ENCODE assay signal across 1 cellular context in genomic region chr20:44457016-44457415, GRCh38.
TF ChIP-seq lines count a peak whose summit lies in the region.

No MANE protein-coding gene starts in this region.

TF ChIP-seq in K562, 482 proteins besides CTCF, POLR2A, EP300 and RAD21 (continued from another document):
- TF ChIP-seq, protein P1, sequence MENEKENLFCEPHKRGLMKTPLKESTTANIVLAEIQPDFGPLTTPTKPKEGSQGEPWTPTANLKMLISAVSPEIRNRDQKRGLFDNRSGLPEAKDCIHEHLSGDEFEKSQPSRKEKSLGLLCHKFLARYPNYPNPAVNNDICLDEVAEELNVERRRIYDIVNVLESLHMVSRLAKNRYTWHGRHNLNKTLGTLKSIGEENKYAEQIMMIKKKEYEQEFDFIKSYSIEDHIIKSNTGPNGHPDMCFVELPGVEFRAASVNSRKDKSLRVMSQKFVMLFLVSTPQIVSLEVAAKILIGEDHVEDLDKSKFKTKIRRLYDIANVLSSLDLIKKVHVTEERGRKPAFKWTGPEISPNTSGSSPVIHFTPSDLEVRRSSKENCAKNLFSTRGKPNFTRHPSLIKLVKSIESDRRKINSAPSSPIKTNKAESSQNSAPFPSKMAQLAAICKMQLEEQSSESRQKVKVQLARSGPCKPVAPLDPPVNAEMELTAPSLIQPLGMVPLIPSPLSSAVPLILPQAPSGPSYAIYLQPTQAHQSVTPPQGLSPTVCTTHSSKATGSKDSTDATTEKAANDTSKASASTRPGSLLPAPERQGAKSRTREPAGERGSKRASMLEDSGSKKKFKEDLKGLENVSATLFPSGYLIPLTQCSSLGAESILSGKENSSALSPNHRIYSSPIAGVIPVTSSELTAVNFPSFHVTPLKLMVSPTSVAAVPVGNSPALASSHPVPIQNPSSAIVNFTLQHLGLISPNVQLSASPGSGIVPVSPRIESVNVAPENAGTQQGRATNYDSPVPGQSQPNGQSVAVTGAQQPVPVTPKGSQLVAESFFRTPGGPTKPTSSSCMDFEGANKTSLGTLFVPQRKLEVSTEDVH (IDR thresholded peaks at IDR 0.05; ENCODE audit: low read depth, partially characterized antibody): no peak
- TF ChIP-seq, protein P2, sequence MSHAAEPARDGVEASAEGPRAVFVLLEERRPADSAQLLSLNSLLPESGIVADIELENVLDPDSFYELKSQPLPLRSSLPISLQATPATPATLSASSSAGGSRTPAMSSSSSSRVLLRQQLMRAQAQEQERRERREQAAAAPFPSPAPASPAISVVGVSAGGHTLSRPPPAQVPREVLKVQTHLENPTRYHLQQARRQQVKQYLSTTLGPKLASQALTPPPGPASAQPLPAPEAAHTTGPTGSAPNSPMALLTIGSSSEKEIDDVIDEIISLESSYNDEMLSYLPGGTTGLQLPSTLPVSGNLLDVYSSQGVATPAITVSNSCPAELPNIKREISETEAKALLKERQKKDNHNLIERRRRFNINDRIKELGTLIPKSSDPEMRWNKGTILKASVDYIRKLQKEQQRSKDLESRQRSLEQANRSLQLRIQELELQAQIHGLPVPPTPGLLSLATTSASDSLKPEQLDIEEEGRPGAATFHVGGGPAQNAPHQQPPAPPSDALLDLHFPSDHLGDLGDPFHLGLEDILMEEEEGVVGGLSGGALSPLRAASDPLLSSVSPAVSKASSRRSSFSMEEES (CRISPR knock-in tag; IDR thresholded peaks at IDR 0.05): peak; percentile 92
- no peak for TF ChIP-seq PURB (CRISPR knock-in tag; IDR thresholded peaks at IDR 0.05; ENCODE audit: low read depth)
- no peak for TF ChIP-seq NUFIP1 (IDR thresholded peaks at IDR 0.05; ENCODE audit: partially characterized antibody)
- no peak for TF ChIP-seq ZNF146 (CRISPR knock-in tag; IDR thresholded peaks at IDR 0.05; ENCODE audit: unreplicated experiment)
TF ChIP-seq in K562: peak in this region for 15.
